In the genomic region with DNA sequence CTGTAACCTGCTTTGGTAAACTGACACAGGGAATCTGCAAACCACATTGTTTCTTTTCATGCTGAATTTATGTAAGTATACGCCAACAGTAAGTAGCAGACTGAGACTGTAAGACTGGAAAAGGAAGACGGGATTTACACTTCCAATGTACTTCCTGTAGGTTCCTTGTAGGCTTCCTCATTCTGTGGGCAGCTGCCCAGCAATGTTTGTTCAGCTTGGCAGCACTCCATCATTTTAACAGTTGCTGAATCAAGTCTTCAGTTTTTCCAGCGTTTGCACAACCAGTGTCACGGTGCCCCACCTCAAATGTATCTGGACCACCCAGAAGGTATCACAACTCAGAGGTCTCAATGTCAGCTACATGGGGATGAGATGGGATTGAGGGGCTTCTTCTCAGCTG, we compare ENCODE assay signal across 21 cellular contexts.
DNase-seq lines count a peak whose midpoint lies in the region; ATAC-seq, FAIRE-seq and TF ChIP-seq lines count a peak whose summit lies in the region.
"Had no signal": no experiment of that assay in that cellular context is flagged by ENCODE, and none has a peak within 500 bp of the region (broad histone marks: within the 10 kb centered on the region; RNA-seq: fewer than 3 reads in every experiment).

No MANE protein-coding gene starts in this region.

- H3K9me3 ChIP-seq in right lobe of liver: no peaks in the 10 kb centered on the region
- no peaks in the 10 kb centered on the region for H3K9me3 ChIP-seq in HepG2 (ENCODE audit: low read length)
- no peaks in the 10 kb centered on the region for H3K9me3 ChIP-seq in adrenal gland (replicated peaks in 1 of 3)
- H3K9me3 ChIP-seq: body of pancreas had no signal

- H3K27ac ChIP-seq in right lobe of liver (no peak overlapping the region), HepG2 (ENCODE audit: extremely low read length, insufficient read depth, low read length) (no peak overlapping the region), adrenal gland (no peak overlapping the region)
- H3K27ac ChIP-seq: body of pancreas, C4-2B, dorsolateral prefrontal cortex, left lung had no signal

- H3K4me1 ChIP-seq in right lobe of liver: no peaks in the 10 kb centered on the region
- H3K4me1 ChIP-seq in HepG2 (ENCODE audit: insufficient read depth, low read length): no peaks in the 10 kb centered on the region
- no peaks in the 10 kb centered on the region for H3K4me1 ChIP-seq in adrenal gland (replicated peaks in 1 of 2)
- H3K4me1 ChIP-seq: body of pancreas, left lung had no signal

- no peaks in the 10 kb centered on the region for H3K36me3 ChIP-seq in right lobe of liver
- no peaks in the 10 kb centered on the region for H3K36me3 ChIP-seq in HepG2 (replicated peaks in 1 of 2; ENCODE audit: control insufficient read depth in 1 of 2, insufficient read depth in 2 of 2, low read length in 2 of 2)
- H3K36me3 ChIP-seq in adrenal gland (replicated peaks in 1 of 2): no peaks in the 10 kb centered on the region
- H3K36me3 ChIP-seq: left lung had no signal

- H3K4me3 ChIP-seq in right lobe of liver (no peak overlapping the region), HepG2 (replicated peaks in 1 of 3; ENCODE audit: insufficient read depth in 1 of 3, low read depth in 2 of 3, low read length in 3 of 3) (no peak overlapping the region), adrenal gland (no peak overlapping the region)
- H3K4me3 ChIP-seq: body of pancreas, dorsolateral prefrontal cortex, left lung had no signal

- H3K27me3 ChIP-seq in right lobe of liver (no peaks in the 10 kb centered on the region), HepG2 (ENCODE audit: control insufficient read depth in 1 of 2, insufficient read depth in 2 of 2, low read length in 2 of 2) (no peaks in the 10 kb centered on the region), adrenal gland (no peaks in the 10 kb centered on the region)
- H3K27me3 ChIP-seq: body of pancreas, dorsolateral prefrontal cortex, left lung had no signal

- intact Hi-C loops in right lobe of liver (cut with DNase I): no loop called here
- intact Hi-C loops in HepG2 (cut with micrococcal nuclease; ENCODE audit: unreplicated experiment): no loop called here
- intact Hi-C loops in adrenal gland (cut with DNase I): no loop called here

- TF ChIP-seq EP300 in HepG2 (IDR thresholded peaks at IDR 0.05; ENCODE audit: low read depth in 2 of 2, low read length in 2 of 2) (no peak), HepG2 (CRISPR knock-in tag; IDR thresholded peaks at IDR 0.05; ENCODE audit: borderline replicate concordance) (no peak)

- in situ Hi-C loops in HepG2 (cut with HindIII; ENCODE audit: extremely low pct_ligation_motif_present, low pct_unique_long_range_greater_than_20kb): no loop called here

- peak in 2 of 3 donors; percentile 27 to 57 for DNase-seq in right lobe of liver
- no peak for DNase-seq in HepG2 (ENCODE audit: low spot score)
- peak; percentile 10 for DNase-seq in NCI-H2029 treated with DMSO at 0.1 percent for 48 hours (lab: John Stamatoyannopoulos, UW)
- peak in 4 of 7 donors; percentile 9 to 25 (median 18) for DNase-seq in adrenal gland
- DNase-seq in middle frontal gyrus (ENCODE audit: extremely low spot score, low spot score): no peak
- DNase-seq in NCI-H1694 (lab: John Stamatoyannopoulos, UW): no peak
- DNase-seq: activated CD4-positive, alpha-beta T cell treated with anti-CD3 and anti-CD28 coated beads, Interleukin-2, amount 10 ng/mL, durations not matched to agents 24 days and 14 days; activated CD8-positive, alpha-beta memory T cell treated with anti-CD3 and anti-CD28 coated beads, Interleukin-2, amount 10 ng/mL, durations not matched to agents 7 days and 5 days; activated T-cell treated with anti-CD3 and anti-CD28 coated beads, Interleukin-2, amount 50 U/mL, for 48 hours; Calu3; dorsolateral prefrontal cortex; left lung; naive B cell; NCI-H1436 treated with DMSO at 0.1 percent for 48 hours; NCI-H774; OCI-M1; stimulated activated naive CD4-positive, alpha-beta T cell had no signal

- 27% methylated on average over 4 of the region's 4 CpGs for WGBS in right lobe of liver (ENCODE audit: insufficient coverage, low coverage, low lambda C conversion rate, missing lambda C conversion rate)
- WGBS in HepG2 (ENCODE audit: low lambda C conversion rate): 18% methylated on average over 3 of the region's 4 CpGs
- 36 to 68% (median 51%) methylated on average over 4 of the region's 4 CpGs for WGBS in adrenal gland, 4 donors

- POLR2A ChIA-PET in HepG2 (lab: Yijun Ruan, JAX): no interaction called here

- no peak overlapping the region for H2AFZ ChIP-seq in HepG2 (ENCODE audit: low read length)

- no peak overlapping the region for H3K9ac ChIP-seq in HepG2 (ENCODE audit: insufficient read depth, low read depth, low read length)

- H4K20me1 ChIP-seq in HepG2 (ENCODE audit: insufficient read depth, low read length): no peaks in the 10 kb centered on the region

- H3K79me2 ChIP-seq in HepG2 (ENCODE audit: insufficient read depth, low read length): no peaks in the 10 kb centered on the region

- FAIRE-seq in HepG2 (lab: Jason Lieb, UNC): no peak
- FAIRE-seq: GM12892 had no signal

- ATAC-seq in right lobe of liver (peak; percentile 45 to 77 (median 70)), HepG2 (no peak), GM18519 (IDR thresholded peaks at IDR 0.05; ENCODE audit: low FRiP score, unreplicated experiment) (no peak)
- ATAC-seq: activated CD8-positive, alpha-beta memory T cell treated with anti-CD3 and anti-CD28 coated beads, Interleukin-2, amount 10 ng/mL, durations not matched to agents 7 days and 5 days; body of pancreas; left lung had no signal

- no peak overlapping the region for H3K4me2 ChIP-seq in HepG2 (ENCODE audit: low read depth, low read length)

- TF ChIP-seq CTCF in right lobe of liver (IDR thresholded peaks at IDR 0.05) (no peak), HepG2 (CRISPR knock-in tag; IDR thresholded peaks at IDR 0.05) (no peak), adrenal gland (IDR thresholded peaks at IDR 0.05) (no peak)

- BruUV-seq in HepG2 (replicated peaks; lab: Mats Ljungman, UMichigan): no TSS peak

- no peak for TF ChIP-seq RAD21 in HepG2 (CRISPR knock-in tag; IDR thresholded peaks at IDR 0.05)

- TF ChIP-seq POLR2A in right lobe of liver (IDR thresholded peaks at IDR 0.05) (no peak), HepG2 (IDR thresholded peaks at IDR 0.05; ENCODE audit: insufficient read depth in 1 of 2, low read depth in 2 of 2, low read length in 2 of 2) (no peak), adrenal gland (IDR thresholded peaks at IDR 0.05) (no peak)

- CTCF ChIA-PET in HepG2 (lab: Yijun Ruan, JAX; ENCODE audit: low intra/inter-chr PET ratio, low total read pairs): no interaction called here

TF ChIP-seq in HepG2, 621 proteins besides CTCF, POLR2A, EP300 and RAD21 (continues in another document):
- TF ChIP-seq ZBTB8A (CRISPR knock-in tag; IDR thresholded peaks at IDR 0.05; ENCODE audit: borderline replicate concordance, low read depth) (no peak), HNRNPUL1 (IDR thresholded peaks at IDR 0.05; ENCODE audit: low read depth, low read length) (no peak), ZC3H4 (CRISPR knock-in tag; IDR thresholded peaks at IDR 0.05; ENCODE audit: borderline replicate concordance) (no peak), ZNF766 (CRISPR knock-in tag; IDR thresholded peaks at IDR 0.05; ENCODE audit: borderline replicate concordance) (no peak), ZNF576 (CRISPR knock-in tag; IDR thresholded peaks at IDR 0.05) (no peak), DMAP1 (CRISPR knock-in tag; IDR thresholded peaks at IDR 0.05) (no peak), ZNF280D (CRISPR knock-in tag; IDR thresholded peaks at IDR 0.05) (no peak), SRY (CRISPR knock-in tag; IDR thresholded peaks at IDR 0.05) (no peak), NPAS2 (CRISPR knock-in tag; IDR thresholded peaks at IDR 0.05; ENCODE audit: borderline replicate concordance) (no peak), IRF1 (CRISPR knock-in tag; IDR thresholded peaks at IDR 0.05; ENCODE audit: low read depth) (no peak), SCMH1 (CRISPR knock-in tag; IDR thresholded peaks at IDR 0.05; ENCODE audit: borderline replicate concordance) (no peak)

Comparison
In these comparisons a context has a peak if more than half of its experiments do, and no peak if none do; other contexts are left out.
1. ATAC-seq: peak in right lobe of liver (4 of 4); none in HepG2 (single experiment) and GM18519 (single experiment).
2. DNase-seq: peak in right lobe of liver (2 of 3), NCI-H2029 treated with DMSO at 0.1 percent for 48 hours (single experiment) and adrenal gland (4 of 7); none in HepG2 (single experiment), middle frontal gyrus (single experiment) and NCI-H1694 (single experiment).